8 cellular contexts compared by ENCODE assay signal in genomic region chr6:1390805-1391511, GRCh38. TPM values are rescaled to one million over a fixed set of nuclear protein-coding genes. Genes with fewer than 3 reads are reported as not detected.
DNase-seq lines count a peak whose midpoint lies in the region; ATAC-seq, FAIRE-seq and TF ChIP-seq lines count a peak whose summit lies in the region.
"Had no signal": no experiment of that assay in that cellular context is flagged by ENCODE, and none has a peak within 500 bp of the region (broad histone marks: within the 10 kb centered on the region; RNA-seq: fewer than 3 reads in every experiment).

No MANE protein-coding gene starts in this region.

- no peaks in the 10 kb centered on the region for H3K9me3 ChIP-seq in GM23248 (ENCODE audit: low read depth)
- no peaks in the 10 kb centered on the region for H3K9me3 ChIP-seq in T-helper 17 cell (ENCODE audit: control insufficient read depth, low read length, poor library complexity, severe bottlenecking)
- no peaks in the 10 kb centered on the region for H3K9me3 ChIP-seq in hepatocyte (ENCODE audit: low read depth)
- H3K9me3 ChIP-seq in small intestine (ENCODE audit: control insufficient read depth, low read depth) = no peaks in the 10 kb centered on the region

- H4K20me1 ChIP-seq in GM23248 (ENCODE audit: insufficient read depth) (no peaks in the 10 kb centered on the region), hepatocyte (ENCODE audit: insufficient read depth, poor library complexity, severe bottlenecking) (peaks cover 19% of the 10 kb centered on the region)

- no peaks in the 10 kb centered on the region for H3F3A ChIP-seq in GM23248 (ENCODE audit: insufficient read depth)

- WGBS in GM23248 (ENCODE audit: low coverage in 1 of 2, low lambda C conversion rate in 2 of 2, missing lambda C conversion rate in 2 of 2), 2 experiments = 35 to 36% methylated on average over 35 to 48 of the region's 48 CpGs
- 4% methylated on average over 28 of the region's 48 CpGs for WGBS in hepatocyte (ENCODE audit: low lambda C conversion rate, missing lambda C conversion rate)
- WGBS in small intestine, 3 donors = 5 to 7% (median 6%) methylated on average over 30 to 48 of the region's 48 CpGs

- no peaks in the 10 kb centered on the region for H3K27me3 ChIP-seq in GM23248 (replicated peaks; ENCODE audit: insufficient read depth)
- H3K27me3 ChIP-seq in hepatocyte = peaks cover 89% of the 10 kb centered on the region
- H3K27me3 ChIP-seq in small intestine (ENCODE audit: control insufficient read depth in 2 of 2, insufficient read depth in 2 of 2, low read length in 2 of 2) = peaks cover 35 to 40% of the 10 kb centered on the region in 2 donors

- no peak overlapping the region for H3K27ac Mint-ChIP-seq in T-helper 17 cell

- peaks cover 14% of the 10 kb centered on the region for H3K4me1 Mint-ChIP-seq in T-helper 17 cell

- ATAC-seq in T-helper 17 cell = no peak

- H3K27ac ChIP-seq in GM23248 (no peak overlapping the region), hepatocyte (peak overlapping the region; percentile 94), small intestine (ENCODE audit: low read depth in 1 of 2, low read length in 1 of 2) (peak overlapping the region; percentile 35 to 89)

- H3K4me3 Mint-ChIP-seq in T-helper 17 cell = peak overlapping the region; percentile 62

- H3K4me1 ChIP-seq in GM23248 (ENCODE audit: insufficient read depth) (no peaks in the 10 kb centered on the region), hepatocyte (ENCODE audit: insufficient read depth) (no peaks in the 10 kb centered on the region), small intestine (ENCODE audit: control insufficient read depth in 2 of 2, insufficient read depth in 1 of 2, low read depth in 1 of 2, low read length in 1 of 2) (no peaks in the 10 kb centered on the region)

- no peak for FAIRE-seq in small intestine (lab: Jason Lieb, UNC)

- H3K79me2 ChIP-seq in GM23248 (ENCODE audit: insufficient read depth) (peaks cover 23% of the 10 kb centered on the region), hepatocyte (peaks cover 68% of the 10 kb centered on the region)

- peak; percentile 63 for DNase-seq in GM23248
- no peak for DNase-seq in T-helper 17 cell
- no peak for DNase-seq in hepatocyte (ENCODE audit: low spot score)
- DNase-seq in small intestine = no peak
- DNase-seq in GM19240 (ENCODE audit: insufficient read length, low spot score) = no peak
- no peak for DNase-seq in stimulated activated naive CD4-positive, alpha-beta T cell (lab: John Stamatoyannopoulos, UW)
- DNase-seq in activated CD8-positive, alpha-beta memory T cell treated with anti-CD3 and anti-CD28 coated beads, Interleukin-2, amount 50 U/mL, for 4 hours = no peak
- DNase-seq: hypothalamus had no signal

- H3K36me3 ChIP-seq in GM23248 (ENCODE audit: low read depth) = no peaks in the 10 kb centered on the region; the same call in 1 of the 2 replicates
- no peaks in the 10 kb centered on the region for H3K36me3 ChIP-seq in hepatocyte (replicated peaks; ENCODE audit: insufficient read depth, low read depth)
- no peaks in the 10 kb centered on the region for H3K36me3 ChIP-seq in small intestine (ENCODE audit: control insufficient read depth in 2 of 2, insufficient read depth in 2 of 2, low read length in 2 of 2)

- no peak for TF ChIP-seq CTCF in hepatocyte (IDR thresholded peaks at IDR 0.05; ENCODE audit: poor library complexity)

- in situ Hi-C loops in GM23248 (cut with MboI) = loop anchor here (25.0 kb wide), 1 partner anchor 479 kb away; no protein-coding TSS in a partner anchor

- peak overlapping the region; percentile 78 for H3K4me3 ChIP-seq in GM23248
- H3K4me3 ChIP-seq in hepatocyte = peak overlapping the region; percentile 77
- peak overlapping the region; percentile 39 to 47 for H3K4me3 ChIP-seq in small intestine (ENCODE audit: low read depth in 1 of 2, low read length in 2 of 2)

- H3K9me2 ChIP-seq in GM23248 (ENCODE audit: insufficient read depth) (no peaks in the 10 kb centered on the region), hepatocyte (replicated peaks; ENCODE audit: insufficient read depth) (no peaks in the 10 kb centered on the region)

- peaks cover 13% of the 10 kb centered on the region for H3K36me3 Mint-ChIP-seq in T-helper 17 cell (ENCODE audit: low read depth)

- H3K27me3 Mint-ChIP-seq in T-helper 17 cell = peaks cover 69% of the 10 kb centered on the region

- peak overlapping the region; percentile 81 for H3K9ac ChIP-seq in GM23248

- H2AFZ ChIP-seq in GM23248 (peak overlapping the region; percentile 85), hepatocyte (no peak overlapping the region)

- peak overlapping the region; percentile 82 for H3K4me2 ChIP-seq in GM23248 (ENCODE audit: unreplicated experiment)
- peak overlapping the region; percentile 86 for H3K4me2 ChIP-seq in hepatocyte

RNA-seq across cellular contexts. Expression of gene FOXF2, which starts 1.6 kb away (rescaled TPM):
- total RNA-seq in GM23248 (2014; rRNA removed; shearing (Covaris generic)) = 5.1 and 8.3 TPM in 2 replicates
- polyA plus RNA-seq in GM23248 (2016; fragmentation: Nextera tagmentation; extraction: Ambion mirVana) = 2.5 and 2.7 TPM in 2 replicates
- total RNA-seq in T-helper 17 cell = not detected
- 18.0 and 28.0 TPM in 2 replicates for total RNA-seq in hepatocyte
- polyA plus RNA-seq in hepatocyte = 24.9 and 31.5 TPM in 2 replicates
- 1 to 10 TPM in 2 of 3 donors, under 1 TPM in 1; 0.45 to 8.4 (median 8.1) TPM for polyA plus RNA-seq in small intestine
